ENCODE assay signal across 1 cellular context in the genomic region with DNA sequence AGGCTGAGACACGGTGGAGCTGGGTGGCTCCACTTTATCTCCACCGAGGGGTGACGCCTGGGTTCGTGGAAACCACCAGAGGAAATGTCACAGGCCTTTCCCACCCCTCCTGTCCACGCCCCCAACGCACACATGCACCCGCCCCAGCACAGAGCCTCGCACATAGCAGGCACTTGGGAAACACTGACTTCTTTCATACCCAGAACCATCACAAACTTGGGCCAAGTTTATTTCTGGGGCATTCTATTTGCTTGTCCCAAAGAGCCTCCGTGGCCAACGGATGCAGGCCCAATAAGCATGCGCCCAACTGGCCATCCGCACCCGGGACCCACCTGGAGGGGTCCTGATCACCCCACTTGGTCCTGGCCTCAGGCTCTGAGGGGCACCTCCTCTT.
TF ChIP-seq lines count a peak whose summit lies in the region.

No MANE protein-coding gene starts in this region.

TF ChIP-seq in WTC11, 78 proteins besides CTCF, POLR2A, EP300 and RAD21 (continued from another document):
- TF ChIP-seq, protein P1, sequence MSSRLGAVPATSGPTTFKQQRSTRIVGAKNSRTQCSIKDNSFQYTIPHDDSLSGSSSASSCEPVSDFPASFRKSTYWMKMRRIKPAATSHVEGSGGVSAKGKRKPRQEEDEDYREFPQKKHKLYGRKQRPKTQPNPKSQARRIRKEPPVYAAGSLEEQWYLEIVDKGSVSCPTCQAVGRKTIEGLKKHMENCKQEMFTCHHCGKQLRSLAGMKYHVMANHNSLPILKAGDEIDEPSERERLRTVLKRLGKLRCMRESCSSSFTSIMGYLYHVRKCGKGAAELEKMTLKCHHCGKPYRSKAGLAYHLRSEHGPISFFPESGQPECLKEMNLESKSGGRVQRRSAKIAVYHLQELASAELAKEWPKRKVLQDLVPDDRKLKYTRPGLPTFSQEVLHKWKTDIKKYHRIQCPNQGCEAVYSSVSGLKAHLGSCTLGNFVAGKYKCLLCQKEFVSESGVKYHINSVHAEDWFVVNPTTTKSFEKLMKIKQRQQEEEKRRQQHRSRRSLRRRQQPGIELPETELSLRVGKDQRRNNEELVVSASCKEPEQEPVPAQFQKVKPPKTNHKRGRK (CRISPR knock-in tag; IDR thresholded peaks at IDR 0.05; ENCODE audit: borderline replicate concordance): no peak
- TF ChIP-seq, protein P2, sequence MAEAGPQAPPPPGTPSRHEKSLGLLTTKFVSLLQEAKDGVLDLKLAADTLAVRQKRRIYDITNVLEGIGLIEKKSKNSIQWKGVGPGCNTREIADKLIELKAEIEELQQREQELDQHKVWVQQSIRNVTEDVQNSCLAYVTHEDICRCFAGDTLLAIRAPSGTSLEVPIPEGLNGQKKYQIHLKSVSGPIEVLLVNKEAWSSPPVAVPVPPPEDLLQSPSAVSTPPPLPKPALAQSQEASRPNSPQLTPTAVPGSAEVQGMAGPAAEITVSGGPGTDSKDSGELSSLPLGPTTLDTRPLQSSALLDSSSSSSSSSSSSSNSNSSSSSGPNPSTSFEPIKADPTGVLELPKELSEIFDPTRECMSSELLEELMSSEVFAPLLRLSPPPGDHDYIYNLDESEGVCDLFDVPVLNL (CRISPR knock-in tag; IDR thresholded peaks at IDR 0.05; ENCODE audit: borderline replicate concordance, low read depth): no peak
- no peak for TF ChIP-seq JUN (CRISPR knock-in tag; IDR thresholded peaks at IDR 0.05)
- TF ChIP-seq, protein P3, sequence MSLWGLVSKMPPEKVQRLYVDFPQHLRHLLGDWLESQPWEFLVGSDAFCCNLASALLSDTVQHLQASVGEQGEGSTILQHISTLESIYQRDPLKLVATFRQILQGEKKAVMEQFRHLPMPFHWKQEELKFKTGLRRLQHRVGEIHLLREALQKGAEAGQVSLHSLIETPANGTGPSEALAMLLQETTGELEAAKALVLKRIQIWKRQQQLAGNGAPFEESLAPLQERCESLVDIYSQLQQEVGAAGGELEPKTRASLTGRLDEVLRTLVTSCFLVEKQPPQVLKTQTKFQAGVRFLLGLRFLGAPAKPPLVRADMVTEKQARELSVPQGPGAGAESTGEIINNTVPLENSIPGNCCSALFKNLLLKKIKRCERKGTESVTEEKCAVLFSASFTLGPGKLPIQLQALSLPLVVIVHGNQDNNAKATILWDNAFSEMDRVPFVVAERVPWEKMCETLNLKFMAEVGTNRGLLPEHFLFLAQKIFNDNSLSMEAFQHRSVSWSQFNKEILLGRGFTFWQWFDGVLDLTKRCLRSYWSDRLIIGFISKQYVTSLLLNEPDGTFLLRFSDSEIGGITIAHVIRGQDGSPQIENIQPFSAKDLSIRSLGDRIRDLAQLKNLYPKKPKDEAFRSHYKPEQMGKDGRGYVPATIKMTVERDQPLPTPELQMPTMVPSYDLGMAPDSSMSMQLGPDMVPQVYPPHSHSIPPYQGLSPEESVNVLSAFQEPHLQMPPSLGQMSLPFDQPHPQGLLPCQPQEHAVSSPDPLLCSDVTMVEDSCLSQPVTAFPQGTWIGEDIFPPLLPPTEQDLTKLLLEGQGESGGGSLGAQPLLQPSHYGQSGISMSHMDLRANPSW (CRISPR knock-in tag; conservative IDR thresholded peaks at IDR 0.05; ENCODE audit: low read depth): no peak
- no peak for TF ChIP-seq NR2C2 (CRISPR knock-in tag; IDR thresholded peaks at IDR 0.05)
- TF ChIP-seq, protein P4, sequence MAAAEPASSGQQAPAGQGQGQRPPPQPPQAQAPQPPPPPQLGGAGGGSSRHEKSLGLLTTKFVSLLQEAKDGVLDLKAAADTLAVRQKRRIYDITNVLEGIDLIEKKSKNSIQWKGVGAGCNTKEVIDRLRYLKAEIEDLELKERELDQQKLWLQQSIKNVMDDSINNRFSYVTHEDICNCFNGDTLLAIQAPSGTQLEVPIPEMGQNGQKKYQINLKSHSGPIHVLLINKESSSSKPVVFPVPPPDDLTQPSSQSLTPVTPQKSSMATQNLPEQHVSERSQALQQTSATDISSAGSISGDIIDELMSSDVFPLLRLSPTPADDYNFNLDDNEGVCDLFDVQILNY (CRISPR knock-in tag; IDR thresholded peaks at IDR 0.05): no peak
- no peak for TF ChIP-seq HMGA2 (CRISPR knock-in tag; IDR thresholded peaks at IDR 0.05)
TF ChIP-seq in WTC11: peak in this region for 0.
